19 cellular contexts compared by ENCODE assay signal in genomic region chr9:99594056-99594780, GRCh38.
"Had no signal": no experiment of that assay in that cellular context is flagged by ENCODE, and none has a peak within 500 bp of the region (broad histone marks: within the 10 kb centered on the region; RNA-seq: fewer than 3 reads in every experiment).

No MANE protein-coding gene starts in this region.

- H3K36me3 Mint-ChIP-seq: activated naive CD4-positive, alpha-beta T cell treated with anti-CD3 and anti-CD28 coated beads, Interleukin-2, amount 10 ng/mL, durations not matched to agents 7 days and 5 days; immature natural killer cell; naive thymus-derived CD4-positive, alpha-beta T cell; neural progenitor cell had no signal

- H3K4me1 Mint-ChIP-seq: immature natural killer cell, neural progenitor cell had no signal

- H3K36me3 ChIP-seq: ascending aorta, esophagus squamous epithelium, neural progenitor cell, thoracic aorta had no signal

- H3K27ac ChIP-seq: ascending aorta, esophagus squamous epithelium, neural progenitor cell, thoracic aorta, VCaP had no signal

- H3K4me1 ChIP-seq: ascending aorta, esophagus squamous epithelium, neural progenitor cell had no signal

- H3K9me3 Mint-ChIP-seq: activated naive CD4-positive, alpha-beta T cell treated with anti-CD3 and anti-CD28 coated beads, Interleukin-2, amount 10 ng/mL, durations not matched to agents 7 days and 5 days; activated naive CD8-positive, alpha-beta T cell treated with anti-CD3 and anti-CD28 coated beads, Interleukin-2, amount 50 U/mL, for 24 hours; immature natural killer cell; neural progenitor cell had no signal

- H2AFZ ChIP-seq: neural progenitor cell had no signal

- H3K27me3 ChIP-seq: ascending aorta, esophagus squamous epithelium, neural progenitor cell had no signal

- DNase-seq: activated CD4-positive, alpha-beta T cell treated with anti-CD3 and anti-CD28 coated beads for 1 hour; activated CD8-positive, alpha-beta memory T cell treated with anti-CD3 and anti-CD28 coated beads for 24 hours; activated CD8-positive, alpha-beta memory T cell treated with anti-CD3 and anti-CD28 coated beads, Interleukin-2, amount 50 U/mL, for 48 hours; activated effector memory CD4-positive, alpha-beta T cell treated with Interleukin-2 at 50 U/mL for 16 hours; activated naive CD4-positive, alpha-beta T cell treated with anti-CD3 and anti-CD28 coated beads, Interleukin-2, amount 10 ng/mL, durations not matched to agents 7 days and 5 days; activated naive CD8-positive, alpha-beta T cell treated with anti-CD3 and anti-CD28 coated beads, Interleukin-2, amount 50 U/mL, for 24 hours; activated T-cell treated with anti-CD3 and anti-CD28 coated beads, Interleukin-2, amount 50 U/mL, for 48 hours; effector memory CD4-positive, alpha-beta T cell; esophagus squamous epithelium; immature natural killer cell; left ventricle myocardium superior; naive thymus-derived CD4-positive, alpha-beta T cell; T-helper 17 cell had no signal

- H3K9ac ChIP-seq: neural progenitor cell had no signal

- H3K4me3 Mint-ChIP-seq: activated naive CD4-positive, alpha-beta T cell treated with anti-CD3 and anti-CD28 coated beads, Interleukin-2, amount 10 ng/mL, durations not matched to agents 7 days and 5 days; activated naive CD8-positive, alpha-beta T cell treated with anti-CD3 and anti-CD28 coated beads, Interleukin-2, amount 50 U/mL, for 24 hours; immature natural killer cell; naive thymus-derived CD4-positive, alpha-beta T cell; neural progenitor cell; T-helper 17 cell had no signal

- H3K27me3 Mint-ChIP-seq: progenitor cell of endocrine pancreas had no signal

- H3K4me2 ChIP-seq: neural progenitor cell had no signal

- H3K9me3 ChIP-seq: ascending aorta, esophagus squamous epithelium, thoracic aorta had no signal

- FAIRE-seq: endothelial cell of umbilical vein had no signal

- H3K27ac Mint-ChIP-seq: activated naive CD4-positive, alpha-beta T cell treated with anti-CD3 and anti-CD28 coated beads, Interleukin-2, amount 10 ng/mL, durations not matched to agents 7 days and 5 days; activated naive CD8-positive, alpha-beta T cell treated with anti-CD3 and anti-CD28 coated beads, Interleukin-2, amount 50 U/mL, for 24 hours; immature natural killer cell; naive thymus-derived CD4-positive, alpha-beta T cell; neural progenitor cell; progenitor cell of endocrine pancreas; T-helper 17 cell had no signal

- H3K4me3 ChIP-seq: ascending aorta, esophagus squamous epithelium, neural progenitor cell, thoracic aorta had no signal
